Comparison of ENCODE assay signal across 27 cellular contexts in genomic region chr2:233203060-233203459, GRCh38. TPM values are rescaled to one million over a fixed set of nuclear protein-coding genes. Genes with fewer than 3 reads are reported as not detected.
DNase-seq lines count a peak whose midpoint lies in the region; ATAC-seq and TF ChIP-seq lines count a peak whose summit lies in the region.
"Had no signal": no experiment of that assay in that cellular context is flagged by ENCODE, and none has a peak within 500 bp of the region (broad histone marks: within the 10 kb centered on the region; RNA-seq: fewer than 3 reads in every experiment).

No MANE protein-coding gene starts in this region.

- CTCF ChIA-PET in activated naive CD4-positive, alpha-beta T cell treated with anti-CD3 and anti-CD28 coated beads for 36 hours (lab: Charles Lee), result no interaction called here

- 0 out of 2 replicates have a peak, but pooled peaks cover 2% of the 10 kb centered on the region for H3F3A ChIP-seq in DOHH2 (ENCODE audit: control insufficient read depth, insufficient read depth)

- peak overlapping the region; percentile 14 for H3K27ac ChIP-seq in DOHH2 (ENCODE audit: low read depth, low read length)
- H3K27ac ChIP-seq in spleen, result peak overlapping the region in 6 of 8 donors; percentile 25 to 79 (median 44)
- H3K27ac ChIP-seq in psoas muscle, result no peak overlapping the region
- H3K27ac ChIP-seq: body of pancreas, HL-60, left ventricle myocardium inferior had no signal

- peaks cover 28% of the 10 kb centered on the region for H3K36me3 ChIP-seq in DOHH2 (ENCODE audit: control insufficient read depth, low read length)
- H3K36me3 ChIP-seq in spleen, result peaks cover 0 to 100% (median 92%) of the 10 kb centered on the region in 6 donors
- peaks cover 0 to 4% of the 10 kb centered on the region in 2 donors for H3K36me3 ChIP-seq in psoas muscle (ENCODE audit: insufficient read depth in 1 of 2, low read depth in 1 of 2)

- H3K4me3 Mint-ChIP-seq in activated naive CD4-positive, alpha-beta T cell treated with anti-CD3 and anti-CD28 coated beads for 36 hours, result no peak overlapping the region
- peak overlapping the region; percentile 36 for H3K4me3 Mint-ChIP-seq in dendritic cell treated with granulocyte-macrophage colony-stimulating factor and Interleukin-4, amounts not matched to agents 40 ng/mL and 50 ng/mL, for 4 days
- H3K4me3 Mint-ChIP-seq: activated CD4-positive, alpha-beta T cell treated with anti-CD3 and anti-CD28 coated beads for 36 hours; naive thymus-derived CD4-positive, alpha-beta T cell; type B pancreatic cell had no signal

- intact Hi-C loops in activated naive CD4-positive, alpha-beta T cell treated with anti-CD3 and anti-CD28 coated beads for 36 hours (cut with micrococcal nuclease), result no loop called here
- intact Hi-C loops in dendritic cell treated with granulocyte-macrophage colony-stimulating factor and Interleukin-4, amounts not matched to agents 40 ng/mL and 50 ng/mL, for 4 days (cut with micrococcal nuclease), result loop anchor here (2.0 to 5.0 kb wide), 2 partner anchors 39 to 48 kb away; partner anchors contain the start of gene ATG16L1
- intact Hi-C loops in spleen (cut with DNase I; ENCODE audit: low total_unique reads), result no loop called here
- intact Hi-C loops in psoas muscle (cut with DNase I), result no loop called here

- H3K4me1 ChIP-seq in DOHH2 (ENCODE audit: control insufficient read depth, low read length), result peaks cover 26% of the 10 kb centered on the region
- peaks cover 0 to 57% (median 31%) of the 10 kb centered on the region in 6 donors for H3K4me1 ChIP-seq in spleen
- no peaks in the 10 kb centered on the region for H3K4me1 ChIP-seq in psoas muscle
- H3K4me1 ChIP-seq: adrenal gland, body of pancreas had no signal

- H3K4me2 ChIP-seq in DOHH2 (ENCODE audit: low read length), result peak overlapping the region; percentile 62

- DNase-seq in activated naive CD4-positive, alpha-beta T cell treated with anti-CD3 and anti-CD28 coated beads for 36 hours, result no peak
- no peak for DNase-seq in activated naive CD4-positive, alpha-beta T cell (lab: John Stamatoyannopoulos, UW)
- DNase-seq in spleen, result no peak
- no peak for DNase-seq in NCI-H82 (lab: John Stamatoyannopoulos, UW)
- no peak for DNase-seq in psoas muscle
- DNase-seq in NOMO-1 treated with DMSO at 0.1 percent for 48 hours (lab: John Stamatoyannopoulos, UW; ENCODE audit: unreplicated experiment), result no peak
- DNase-seq: ACHN; activated CD4-positive, alpha-beta T cell treated with anti-CD3 and anti-CD28 coated beads for 36 hours; activated CD8-positive, alpha-beta memory T cell treated with anti-CD3 and anti-CD28 coated beads, Interleukin-2, amount 50 U/mL, for 4 hours; cerebellar nuclear complex; EL; left ventricle myocardium inferior; naive thymus-derived CD4-positive, alpha-beta T cell; NCI-H1436 treated with DMSO at 0.1 percent for 48 hours; NCI-H2107; NCI-H774; small intestine; stimulated activated CD4-positive, alpha-beta T cell treated with anti-CD3 and anti-CD28 coated beads, Interleukin-1b, Interleukin-23, amount 100 ng/mL, for 48 hours; stimulated activated CD8-positive, alpha-beta memory T cell treated with anti-CD3 and anti-CD28 coated beads, Interleukin-4, amount 100 ng/mL, for 48 hours; T-helper 2 cell had no signal

- peaks cover 2% of the 10 kb centered on the region for H3K4me1 Mint-ChIP-seq in activated naive CD4-positive, alpha-beta T cell treated with anti-CD3 and anti-CD28 coated beads for 36 hours (ENCODE audit: low read depth)
- peaks cover 59% of the 10 kb centered on the region for H3K4me1 Mint-ChIP-seq in dendritic cell treated with granulocyte-macrophage colony-stimulating factor and Interleukin-4, amounts not matched to agents 40 ng/mL and 50 ng/mL, for 4 days (ENCODE audit: low read depth)
- H3K4me1 Mint-ChIP-seq: activated CD4-positive, alpha-beta T cell treated with anti-CD3 and anti-CD28 coated beads for 36 hours had no signal

- no peaks in the 10 kb centered on the region for H3K9me2 ChIP-seq in DOHH2 (replicated peaks; ENCODE audit: control insufficient read depth, low read length)

- H3K27me3 ChIP-seq in DOHH2 (ENCODE audit: control insufficient read depth, low read length), result no peaks in the 10 kb centered on the region
- H3K27me3 ChIP-seq in spleen (replicated peaks in 1 of 7), result no peaks in the 10 kb centered on the region
- peaks cover 0 to 2% (median 0%) of the 10 kb centered on the region in 3 donors for H3K27me3 ChIP-seq in psoas muscle (ENCODE audit: insufficient read depth in 3 of 3, low read length in 2 of 3)
- H3K27me3 ChIP-seq: adrenal gland, body of pancreas had no signal

- H3K79me2 ChIP-seq in DOHH2 (ENCODE audit: control insufficient read depth, low read length), result no peaks in the 10 kb centered on the region

- TF ChIP-seq POLR2A in spleen (IDR thresholded peaks at IDR 0.05), result no peak

- peaks cover 46% of the 10 kb centered on the region for H3K36me3 Mint-ChIP-seq in activated naive CD4-positive, alpha-beta T cell treated with anti-CD3 and anti-CD28 coated beads for 36 hours (ENCODE audit: low read depth)
- H3K36me3 Mint-ChIP-seq in dendritic cell treated with granulocyte-macrophage colony-stimulating factor and Interleukin-4, amounts not matched to agents 40 ng/mL and 50 ng/mL, for 4 days (ENCODE audit: low read depth), result peaks cover 98% of the 10 kb centered on the region

- no peaks in the 10 kb centered on the region for H4K20me1 ChIP-seq in DOHH2 (ENCODE audit: control insufficient read depth, insufficient read depth, low read depth, low read length)

- WGBS in spleen, 5 donors, result 95 to 99% (median 98%) methylated on average over 5 of the region's 5 CpGs
- WGBS in psoas muscle, 3 donors, result 96 to 99% (median 97%) methylated on average over 5 of the region's 5 CpGs

- H3K9me3 ChIP-seq in DOHH2 (ENCODE audit: control insufficient read depth, insufficient read depth, low read length) (no peaks in the 10 kb centered on the region), spleen (peaks cover 0 to 13% (median 2%) of the 10 kb centered on the region in 8 donors), psoas muscle (no peaks in the 10 kb centered on the region)
- H3K9me3 ChIP-seq: adrenal gland had no signal

- H3K27ac Mint-ChIP-seq in activated naive CD4-positive, alpha-beta T cell treated with anti-CD3 and anti-CD28 coated beads for 36 hours, result peak overlapping the region; percentile 30
- H3K27ac Mint-ChIP-seq in dendritic cell treated with granulocyte-macrophage colony-stimulating factor and Interleukin-4, amounts not matched to agents 40 ng/mL and 50 ng/mL, for 4 days, result peak overlapping the region; percentile 86
- H3K27ac Mint-ChIP-seq: activated T-helper 2 cell treated with anti-CD3 and anti-CD28 coated beads, Interferon-gamma antibody, Interleukin-2, Interleukin-4, amounts not matched to agents 10 μg/mL and 5 μg/mL and 100 μg/mL, durations not matched to agents 14 hours and 24 hours and 36 hours; type B pancreatic cell had no signal

- no peak for TF ChIP-seq CTCF in DOHH2 (IDR thresholded peaks at IDR 0.05; ENCODE audit: low read depth, low read length, poor library complexity, severe bottlenecking)
- TF ChIP-seq CTCF in spleen (IDR thresholded peaks at IDR 0.05 in 8 of 11, conservative IDR thresholded peaks at IDR 0.05 in 3 of 11), result no peak
- no peak for TF ChIP-seq CTCF in psoas muscle (IDR thresholded peaks at IDR 0.05)

- no peak for ATAC-seq in psoas muscle
- ATAC-seq: activated CD4-positive, alpha-beta T cell treated with anti-CD3 and anti-CD28 coated beads for 36 hours; body of pancreas had no signal

- H3K27me3 Mint-ChIP-seq in activated naive CD4-positive, alpha-beta T cell treated with anti-CD3 and anti-CD28 coated beads for 36 hours (ENCODE audit: low read depth), result no peaks in the 10 kb centered on the region
- H3K27me3 Mint-ChIP-seq in dendritic cell treated with granulocyte-macrophage colony-stimulating factor and Interleukin-4, amounts not matched to agents 40 ng/mL and 50 ng/mL, for 4 days, result no peaks in the 10 kb centered on the region
- H3K27me3 Mint-ChIP-seq: activated CD4-positive, alpha-beta T cell treated with anti-CD3 and anti-CD28 coated beads for 36 hours; naive thymus-derived CD4-positive, alpha-beta T cell; type B pancreatic cell had no signal

- H3K4me3 ChIP-seq in DOHH2 (ENCODE audit: low read length) (peak overlapping the region; percentile 30), spleen (no peak overlapping the region), psoas muscle (no peak overlapping the region)
- H3K4me3 ChIP-seq: adrenal gland, body of pancreas, left ventricle myocardium inferior had no signal

- H3K9me3 Mint-ChIP-seq in activated naive CD4-positive, alpha-beta T cell treated with anti-CD3 and anti-CD28 coated beads for 36 hours, result peaks cover 8% of the 10 kb centered on the region
- H3K9me3 Mint-ChIP-seq in dendritic cell treated with granulocyte-macrophage colony-stimulating factor and Interleukin-4, amounts not matched to agents 40 ng/mL and 50 ng/mL, for 4 days, result no peaks in the 10 kb centered on the region
- H3K9me3 Mint-ChIP-seq: type B pancreatic cell had no signal

RNA-seq across cellular contexts. Expression of gene ATG16L1, which starts 48.4 kb away (rescaled TPM):
- total RNA-seq in activated naive CD4-positive, alpha-beta T cell treated with anti-CD3 and anti-CD28 coated beads for 36 hours, result 10 to 100 TPM; 21.2 to 24.2 TPM
- 10 to 100 TPM; 32.0 to 45.8 (median 34.7) TPM for total RNA-seq in spleen
- 10 to 100 TPM; 12.0 to 15.6 (median 13.6) TPM for polyA plus RNA-seq in spleen
- total RNA-seq in psoas muscle, result 10 to 100 TPM; 14.3 to 26.3 (median 22.1) TPM
- polyA plus RNA-seq in psoas muscle, result 10 to 100 TPM; 15.1 to 46.3 (median 24.0) TPM
